1 cellular context compared by ENCODE assay signal in the genomic region with DNA sequence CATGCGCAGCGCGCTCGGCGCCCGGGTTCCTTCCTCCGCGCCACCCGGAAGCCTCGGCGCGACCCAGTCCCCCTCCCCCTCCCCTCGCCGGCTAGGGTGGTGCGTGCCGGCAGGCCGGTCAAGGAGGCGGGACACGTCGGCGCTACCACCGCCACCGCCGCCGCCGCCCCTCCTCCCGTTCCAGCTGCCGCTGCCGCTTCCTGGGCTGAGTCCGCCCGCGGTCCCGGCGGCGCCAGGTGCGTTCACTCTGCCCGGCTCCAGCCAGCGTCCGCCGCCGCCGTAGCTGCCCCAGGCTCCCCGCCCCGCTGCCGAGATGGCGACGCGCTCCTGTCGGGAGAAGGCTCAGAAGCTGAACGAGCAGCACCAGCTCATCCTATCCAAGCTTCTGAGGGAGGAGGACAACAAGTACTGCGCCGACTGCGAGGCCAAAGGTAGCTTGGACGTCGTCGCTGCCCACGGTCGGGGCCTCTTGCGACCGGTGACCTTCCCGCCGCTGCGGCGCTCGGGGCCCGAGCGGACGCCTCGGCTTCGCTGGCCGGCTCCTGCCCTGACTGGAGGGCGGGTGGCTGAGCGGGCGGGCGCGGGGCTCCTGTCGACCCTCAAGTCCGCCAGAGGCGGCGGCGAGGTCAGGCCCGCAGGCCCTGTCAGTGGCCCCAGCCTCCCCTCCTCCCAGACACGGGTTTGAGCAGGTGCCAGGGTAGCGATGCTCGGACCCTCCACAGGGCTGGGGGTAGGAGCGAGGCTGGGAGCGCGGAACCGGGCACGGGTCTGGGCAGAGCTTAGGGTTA.
TF ChIP-seq lines count a peak whose summit lies in the region.

Gene SMAP1, plus strand, starts transcription at position 173 of the 788 bp plus-strand sequence. Its CDS starts 141 bp downstream, at position 314.

TF ChIP-seq in K562, 482 proteins besides CTCF, POLR2A, EP300 and RAD21 (continued from another document and continues in another):
- TF ChIP-seq, protein P1, sequence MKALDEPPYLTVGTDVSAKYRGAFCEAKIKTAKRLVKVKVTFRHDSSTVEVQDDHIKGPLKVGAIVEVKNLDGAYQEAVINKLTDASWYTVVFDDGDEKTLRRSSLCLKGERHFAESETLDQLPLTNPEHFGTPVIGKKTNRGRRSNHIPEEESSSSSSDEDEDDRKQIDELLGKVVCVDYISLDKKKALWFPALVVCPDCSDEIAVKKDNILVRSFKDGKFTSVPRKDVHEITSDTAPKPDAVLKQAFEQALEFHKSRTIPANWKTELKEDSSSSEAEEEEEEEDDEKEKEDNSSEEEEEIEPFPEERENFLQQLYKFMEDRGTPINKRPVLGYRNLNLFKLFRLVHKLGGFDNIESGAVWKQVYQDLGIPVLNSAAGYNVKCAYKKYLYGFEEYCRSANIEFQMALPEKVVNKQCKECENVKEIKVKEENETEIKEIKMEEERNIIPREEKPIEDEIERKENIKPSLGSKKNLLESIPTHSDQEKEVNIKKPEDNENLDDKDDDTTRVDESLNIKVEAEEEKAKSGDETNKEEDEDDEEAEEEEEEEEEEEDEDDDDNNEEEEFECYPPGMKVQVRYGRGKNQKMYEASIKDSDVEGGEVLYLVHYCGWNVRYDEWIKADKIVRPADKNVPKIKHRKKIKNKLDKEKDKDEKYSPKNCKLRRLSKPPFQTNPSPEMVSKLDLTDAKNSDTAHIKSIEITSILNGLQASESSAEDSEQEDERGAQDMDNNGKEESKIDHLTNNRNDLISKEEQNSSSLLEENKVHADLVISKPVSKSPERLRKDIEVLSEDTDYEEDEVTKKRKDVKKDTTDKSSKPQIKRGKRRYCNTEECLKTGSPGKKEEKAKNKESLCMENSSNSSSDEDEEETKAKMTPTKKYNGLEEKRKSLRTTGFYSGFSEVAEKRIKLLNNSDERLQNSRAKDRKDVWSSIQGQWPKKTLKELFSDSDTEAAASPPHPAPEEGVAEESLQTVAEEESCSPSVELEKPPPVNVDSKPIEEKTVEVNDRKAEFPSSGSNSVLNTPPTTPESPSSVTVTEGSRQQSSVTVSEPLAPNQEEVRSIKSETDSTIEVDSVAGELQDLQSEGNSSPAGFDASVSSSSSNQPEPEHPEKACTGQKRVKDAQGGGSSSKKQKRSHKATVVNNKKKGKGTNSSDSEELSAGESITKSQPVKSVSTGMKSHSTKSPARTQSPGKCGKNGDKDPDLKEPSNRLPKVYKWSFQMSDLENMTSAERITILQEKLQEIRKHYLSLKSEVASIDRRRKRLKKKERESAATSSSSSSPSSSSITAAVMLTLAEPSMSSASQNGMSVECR (CRISPR knock-in tag; IDR thresholded peaks at IDR 0.05) = peak; percentile 88
- TF ChIP-seq, protein P2, sequence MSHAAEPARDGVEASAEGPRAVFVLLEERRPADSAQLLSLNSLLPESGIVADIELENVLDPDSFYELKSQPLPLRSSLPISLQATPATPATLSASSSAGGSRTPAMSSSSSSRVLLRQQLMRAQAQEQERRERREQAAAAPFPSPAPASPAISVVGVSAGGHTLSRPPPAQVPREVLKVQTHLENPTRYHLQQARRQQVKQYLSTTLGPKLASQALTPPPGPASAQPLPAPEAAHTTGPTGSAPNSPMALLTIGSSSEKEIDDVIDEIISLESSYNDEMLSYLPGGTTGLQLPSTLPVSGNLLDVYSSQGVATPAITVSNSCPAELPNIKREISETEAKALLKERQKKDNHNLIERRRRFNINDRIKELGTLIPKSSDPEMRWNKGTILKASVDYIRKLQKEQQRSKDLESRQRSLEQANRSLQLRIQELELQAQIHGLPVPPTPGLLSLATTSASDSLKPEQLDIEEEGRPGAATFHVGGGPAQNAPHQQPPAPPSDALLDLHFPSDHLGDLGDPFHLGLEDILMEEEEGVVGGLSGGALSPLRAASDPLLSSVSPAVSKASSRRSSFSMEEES (CRISPR knock-in tag; IDR thresholded peaks at IDR 0.05) = no peak
- no peak for TF ChIP-seq ZNF124 (CRISPR knock-in tag; IDR thresholded peaks at IDR 0.05)
- TF ChIP-seq MAFG (tag; conservative IDR thresholded peaks at IDR 0.05) = no peak
- no peak for TF ChIP-seq ZNF696 (CRISPR knock-in tag; conservative IDR thresholded peaks at IDR 0.05)
- TF ChIP-seq ZNF444 (CRISPR knock-in tag; IDR thresholded peaks at IDR 0.05) = peak; percentile 96
- peak; percentile 42; the same call in 1 of the 2 replicates for TF ChIP-seq POLR2AphosphoS5 (IDR thresholded peaks at IDR 0.05; ENCODE audit: control insufficient read depth, insufficient read depth, low read depth, low read length)
- TF ChIP-seq PCBP2 (IDR thresholded peaks at IDR 0.05; ENCODE audit: low read depth, low read length, poor library complexity, severe bottlenecking) = no peak
- TF ChIP-seq, protein P3, sequence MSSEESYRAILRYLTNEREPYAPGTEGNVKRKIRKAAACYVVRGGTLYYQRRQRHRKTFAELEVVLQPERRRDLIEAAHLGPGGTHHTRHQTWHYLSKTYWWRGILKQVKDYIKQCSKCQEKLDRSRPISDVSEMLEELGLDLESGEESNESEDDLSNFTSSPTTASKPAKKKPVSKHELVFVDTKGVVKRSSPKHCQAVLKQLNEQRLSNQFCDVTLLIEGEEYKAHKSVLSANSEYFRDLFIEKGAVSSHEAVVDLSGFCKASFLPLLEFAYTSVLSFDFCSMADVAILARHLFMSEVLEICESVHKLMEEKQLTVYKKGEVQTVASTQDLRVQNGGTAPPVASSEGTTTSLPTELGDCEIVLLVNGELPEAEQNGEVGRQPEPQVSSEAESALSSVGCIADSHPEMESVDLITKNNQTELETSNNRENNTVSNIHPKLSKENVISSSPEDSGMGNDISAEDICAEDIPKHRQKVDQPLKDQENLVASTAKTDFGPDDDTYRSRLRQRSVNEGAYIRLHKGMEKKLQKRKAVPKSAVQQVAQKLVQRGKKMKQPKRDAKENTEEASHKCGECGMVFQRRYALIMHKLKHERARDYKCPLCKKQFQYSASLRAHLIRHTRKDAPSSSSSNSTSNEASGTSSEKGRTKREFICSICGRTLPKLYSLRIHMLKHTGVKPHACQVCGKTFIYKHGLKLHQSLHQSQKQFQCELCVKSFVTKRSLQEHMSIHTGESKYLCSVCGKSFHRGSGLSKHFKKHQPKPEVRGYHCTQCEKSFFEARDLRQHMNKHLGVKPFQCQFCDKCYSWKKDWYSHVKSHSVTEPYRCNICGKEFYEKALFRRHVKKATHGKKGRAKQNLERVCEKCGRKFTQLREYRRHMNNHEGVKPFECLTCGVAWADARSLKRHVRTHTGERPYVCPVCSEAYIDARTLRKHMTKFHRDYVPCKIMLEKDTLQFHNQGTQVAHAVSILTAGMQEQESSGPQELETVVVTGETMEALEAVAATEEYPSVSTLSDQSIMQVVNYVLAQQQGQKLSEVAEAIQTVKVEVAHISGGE (CRISPR knock-in tag; IDR thresholded peaks at IDR 0.05) = peak in 1 of 3 experiments; percentile 80; a peak in 2 of 6 replicates
- TF ChIP-seq CHD7 (IDR thresholded peaks at IDR 0.05; ENCODE audit: low read depth, low read length) = no peak
- peak; percentile 1 for TF ChIP-seq PHF20 (IDR thresholded peaks at IDR 0.05; ENCODE audit: partially characterized antibody)
- TF ChIP-seq TFAP4 (CRISPR knock-in tag; IDR thresholded peaks at IDR 0.05; ENCODE audit: borderline replicate concordance) = peak; percentile 81
- TF ChIP-seq, protein P4, sequence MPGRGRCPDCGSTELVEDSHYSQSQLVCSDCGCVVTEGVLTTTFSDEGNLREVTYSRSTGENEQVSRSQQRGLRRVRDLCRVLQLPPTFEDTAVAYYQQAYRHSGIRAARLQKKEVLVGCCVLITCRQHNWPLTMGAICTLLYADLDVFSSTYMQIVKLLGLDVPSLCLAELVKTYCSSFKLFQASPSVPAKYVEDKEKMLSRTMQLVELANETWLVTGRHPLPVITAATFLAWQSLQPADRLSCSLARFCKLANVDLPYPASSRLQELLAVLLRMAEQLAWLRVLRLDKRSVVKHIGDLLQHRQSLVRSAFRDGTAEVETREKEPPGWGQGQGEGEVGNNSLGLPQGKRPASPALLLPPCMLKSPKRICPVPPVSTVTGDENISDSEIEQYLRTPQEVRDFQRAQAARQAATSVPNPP (IDR thresholded peaks at IDR 0.05; ENCODE audit: borderline replicate concordance, insufficient read depth, insufficient read length) = no peak
- no peak for TF ChIP-seq ZBTB9 (CRISPR knock-in tag; IDR thresholded peaks at IDR 0.05)
- no peak for TF ChIP-seq BRCA1 (IDR thresholded peaks at IDR 0.05)
- TF ChIP-seq BRCA1 (CRISPR knock-in tag; IDR thresholded peaks at IDR 0.05) = 0 out of 2 replicates have a peak, but pooled peaks have one; percentile 57
- TF ChIP-seq, protein P5, sequence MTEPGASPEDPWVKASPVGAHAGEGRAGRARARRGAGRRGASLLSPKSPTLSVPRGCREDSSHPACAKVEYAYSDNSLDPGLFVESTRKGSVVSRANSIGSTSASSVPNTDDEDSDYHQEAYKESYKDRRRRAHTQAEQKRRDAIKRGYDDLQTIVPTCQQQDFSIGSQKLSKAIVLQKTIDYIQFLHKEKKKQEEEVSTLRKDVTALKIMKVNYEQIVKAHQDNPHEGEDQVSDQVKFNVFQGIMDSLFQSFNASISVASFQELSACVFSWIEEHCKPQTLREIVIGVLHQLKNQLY (CRISPR knock-in tag; conservative IDR thresholded peaks at IDR 0.05) = no peak
- no peak for TF ChIP-seq NFRKB (IDR thresholded peaks at IDR 0.05; ENCODE audit: low read depth)
